ENCODE assay signal across 8 cellular contexts in genomic region chr9:136944094-136944518, GRCh38. TPM values are rescaled to one million over a fixed set of nuclear protein-coding genes. Genes with fewer than 3 reads are reported as not detected.
DNase-seq lines count a peak whose midpoint lies in the region; ATAC-seq and TF ChIP-seq lines count a peak whose summit lies in the region.

No MANE protein-coding gene starts in this region.

- H4K20me1 ChIP-seq in fibroblast of lung (ENCODE audit: control insufficient read depth, extremely low read depth, insufficient read depth, low read length) = no peaks in the 10 kb centered on the region

- H3K27ac ChIP-seq in fibroblast of lung (ENCODE audit: insufficient read depth, low read length) (peak overlapping the region; percentile 85), neuronal stem cell (replicated peaks; ENCODE audit: low read length) (peak overlapping the region; percentile 72)

- peaks cover 4% of the 10 kb centered on the region for H3K4me1 Mint-ChIP-seq in T-helper 17 cell

- H3K9ac ChIP-seq in fibroblast of lung (ENCODE audit: insufficient read depth, low read length) (peak overlapping the region; percentile 80), neuronal stem cell (ENCODE audit: low read depth, low read length, poor library complexity) (peak overlapping the region; percentile 97)

- H3K36me3 ChIP-seq in fibroblast of lung (ENCODE audit: control insufficient read depth, insufficient read depth, low read length) (peaks cover 38% of the 10 kb centered on the region), neuronal stem cell (replicated peaks in 1 of 2; ENCODE audit: control insufficient read depth in 2 of 2, insufficient read depth in 2 of 2, low read length in 2 of 2) (peaks cover 35 to 43% of the 10 kb centered on the region in 2 donors)

- peak overlapping the region; percentile 87 for H2BK5ac ChIP-seq in neuronal stem cell (ENCODE audit: low read length)

- peak overlapping the region; percentile 84 for H3K14ac ChIP-seq in neuronal stem cell (ENCODE audit: low read length)

- TF ChIP-seq CTCF in AG10803 (conservative IDR thresholded peaks at IDR 0.05; ENCODE audit: low read length) (no peak), fibroblast of lung (conservative IDR thresholded peaks at IDR 0.05 in 1 of 2, IDR thresholded peaks at IDR 0.05 in 1 of 2; ENCODE audit: low read depth in 1 of 2, low read length in 2 of 2) (no peak)

- peak overlapping the region; percentile 17 for H4K8ac ChIP-seq in neuronal stem cell (ENCODE audit: low read depth, low read length)

- peak overlapping the region; percentile 77 for H3K4me3 ChIP-seq in AG10803 (ENCODE audit: low read length)
- H3K4me3 ChIP-seq in fibroblast of lung (replicated peaks in 1 of 4; ENCODE audit: control extremely low read depth in 1 of 4, insufficient read depth in 1 of 4, low read depth in 3 of 4, low read length in 4 of 4) = peak overlapping the region; percentile 61 to 90 (median 84)
- peak overlapping the region; percentile 92 to 96 for H3K4me3 ChIP-seq in neuronal stem cell (ENCODE audit: low read length in 2 of 2)

- H3K36me3 Mint-ChIP-seq in T-helper 17 cell (ENCODE audit: low read depth) = peaks cover 4% of the 10 kb centered on the region

- H3K18ac ChIP-seq in neuronal stem cell (ENCODE audit: low read length) = peak overlapping the region; percentile 97

- no peak overlapping the region for H4K91ac ChIP-seq in neuronal stem cell (ENCODE audit: low read depth, low read length, poor library complexity)

- peak; percentile 28 for ATAC-seq in GM18858 (IDR thresholded peaks at IDR 0.05; ENCODE audit: unreplicated experiment)
- peak; percentile 25 for ATAC-seq in HG03139 (IDR thresholded peaks at IDR 0.05; ENCODE audit: unreplicated experiment)
- peak; percentile 40 for ATAC-seq in T-helper 17 cell
- ATAC-seq in HG02678 (IDR thresholded peaks at IDR 0.05; ENCODE audit: unreplicated experiment) = no peak

- H3K79me2 ChIP-seq in fibroblast of lung (ENCODE audit: control insufficient read depth, insufficient read depth, low read length) = peaks cover 23% of the 10 kb centered on the region

- H3K4me1 ChIP-seq in fibroblast of lung (ENCODE audit: control insufficient read depth, extremely low read depth, insufficient read depth, low read length) (peaks cover 2% of the 10 kb centered on the region), neuronal stem cell (ENCODE audit: control insufficient read depth in 2 of 2, insufficient read depth in 1 of 2, low read depth in 1 of 2, low read length in 2 of 2) (peaks cover 8% of the 10 kb centered on the region in 2 donors)

- no peak overlapping the region for H3K4ac ChIP-seq in neuronal stem cell (ENCODE audit: low read length)

- DNase-seq in AG10803 (ENCODE audit: low read depth) (peak; percentile 63), T-helper 17 cell (no peak), fibroblast of lung (ENCODE audit: low read depth in 2 of 2) (peak; percentile 47 to 61), neuronal stem cell (ENCODE audit: low spot score) (no peak), NCI-H2196 (lab: John Stamatoyannopoulos, UW; ENCODE audit: unreplicated experiment) (no peak)

- H3K79me1 ChIP-seq in neuronal stem cell (ENCODE audit: low read depth, low read length) = peaks cover 20% of the 10 kb centered on the region

- no peak overlapping the region for H2BK12ac ChIP-seq in neuronal stem cell (ENCODE audit: low read length)

- H3K4me3 Mint-ChIP-seq in T-helper 17 cell = peak overlapping the region; percentile 85

- no peak overlapping the region for H2BK120ac ChIP-seq in neuronal stem cell (ENCODE audit: low read depth, low read length)

- H2AFZ ChIP-seq in fibroblast of lung (ENCODE audit: low read length) (no peak overlapping the region), neuronal stem cell (ENCODE audit: low read length) (peak overlapping the region; percentile 84)

- H3K27me3 ChIP-seq in fibroblast of lung (ENCODE audit: control insufficient read depth, insufficient read depth, low read length) = no peaks in the 10 kb centered on the region
- no peaks in the 10 kb centered on the region for H3K27me3 ChIP-seq in neuronal stem cell (ENCODE audit: control insufficient read depth in 3 of 3, insufficient read depth in 3 of 3, low read depth in 1 of 3, low read length in 3 of 3)

- no peak overlapping the region for H2BK15ac ChIP-seq in neuronal stem cell (ENCODE audit: low read length)

- no peak overlapping the region for H3K27ac Mint-ChIP-seq in T-helper 17 cell

- peak overlapping the region; percentile 97 for H3K23ac ChIP-seq in neuronal stem cell (ENCODE audit: low read depth, low read length, poor library complexity)

- H3K9me3 ChIP-seq in T-helper 17 cell (ENCODE audit: control insufficient read depth, low read length, poor library complexity, severe bottlenecking) (no peaks in the 10 kb centered on the region), fibroblast of lung (ENCODE audit: control insufficient read depth, insufficient read depth, low read depth, low read length) (no peaks in the 10 kb centered on the region), neuronal stem cell (replicated peaks in 1 of 2; ENCODE audit: control insufficient read depth in 2 of 2, insufficient read depth in 1 of 2, low read depth in 1 of 2, low read length in 2 of 2) (peaks cover 0 to 2% of the 10 kb centered on the region in 2 donors)

- peak overlapping the region; percentile 84 for H2AK5ac ChIP-seq in neuronal stem cell (ENCODE audit: low read depth, low read length)

- H3K27me3 Mint-ChIP-seq in T-helper 17 cell = no peaks in the 10 kb centered on the region

- H3K4me2 ChIP-seq in fibroblast of lung (ENCODE audit: extremely low read depth, insufficient read depth, low read length) (peak overlapping the region; percentile 88), neuronal stem cell (ENCODE audit: insufficient read depth, low read length, poor library complexity, severe bottlenecking) (peak overlapping the region; percentile 91)

- no CpG with 5 or more reads among the region's 55 CpGs for WGBS in neuronal stem cell (ENCODE audit: extremely low coverage in 2 of 2, insufficient read length in 2 of 2, insufficient replicate concordance in 1 of 2), 2 donors

RNA-seq across cellular contexts. Expression of gene FBXW5, which starts 0.4 kb away (rescaled TPM):
- total RNA-seq in T-helper 17 cell (10 to 100 TPM; 84.3 to 88.4 TPM), fibroblast of lung (136 and 166 TPM in 2 replicates)
- polyA plus RNA-seq in fibroblast of lung = 31.3 and 39.9 TPM in 2 replicates
- 56.6 and 83.9 TPM in 2 replicates for polyA plus RNA-seq in fibroblast of lung (2012)
- polyA minus RNA-seq in fibroblast of lung (ENCODE audit: low replicate concordance) = 75.4 and 113 TPM in 2 replicates
- 33.3 TPM for polyA plus RNA-seq in neuronal stem cell (2013, experiment 1 of 2)
- polyA plus RNA-seq in neuronal stem cell (2013, experiment 2 of 2) = 31.2 TPM

RNA-seq across cellular contexts. Expression of gene C8G, which starts 0.9 kb away (rescaled TPM):
- 1 to 10 TPM; 1.4 to 2.7 TPM for total RNA-seq in T-helper 17 cell
- total RNA-seq in fibroblast of lung = 1.2 TPM in 1 of 2 replicates, not detected in the other
- polyA plus RNA-seq in fibroblast of lung = 0.40 TPM in 1 of 2 replicates, not detected in the other
- polyA plus RNA-seq in fibroblast of lung (2012) = 0.31 TPM in 1 of 2 replicates, not detected in the other
- not detected in 2 replicates for polyA minus RNA-seq in fibroblast of lung (ENCODE audit: low replicate concordance)
- polyA plus RNA-seq in neuronal stem cell (2013, experiment 1 of 2) = 0.31 TPM
- polyA plus RNA-seq in neuronal stem cell (2013, experiment 2 of 2) = 0.22 TPM

RNA-seq across cellular contexts. Expression of gene LCN12, which starts 8.0 kb away (rescaled TPM):
- total RNA-seq in T-helper 17 cell (1 to 10 TPM; 2.6 to 4.2 TPM), fibroblast of lung (0.17 TPM in 1 of 2 replicates, not detected in the other)
- 0.02 TPM in 1 of 2 replicates, not detected in the other for polyA plus RNA-seq in fibroblast of lung
- not detected in 2 replicates for polyA plus RNA-seq in fibroblast of lung (2012)
- not detected in 2 replicates for polyA minus RNA-seq in fibroblast of lung (ENCODE audit: low replicate concordance)
- polyA plus RNA-seq in neuronal stem cell (2013, experiment 1 of 2) = 0.07 TPM
- 0.12 TPM for polyA plus RNA-seq in neuronal stem cell (2013, experiment 2 of 2)

RNA-seq across cellular contexts. Expression of gene PTGDS, which starts 33.2 kb away (rescaled TPM):
- total RNA-seq in T-helper 17 cell (100 to 1,000 TPM in 1 of 2 donors, 10 to 100 TPM in 1; 21.4 to 166 TPM), fibroblast of lung (89.9 and 90.3 TPM in 2 replicates)
- 2.0 and 4.9 TPM in 2 replicates for polyA plus RNA-seq in fibroblast of lung
- 9.8 and 13.0 TPM in 2 replicates for polyA plus RNA-seq in fibroblast of lung (2012)
- 0.52 and 1.5 TPM in 2 replicates for polyA minus RNA-seq in fibroblast of lung (ENCODE audit: low replicate concordance)
- polyA plus RNA-seq in neuronal stem cell (2013, experiment 1 of 2) = 0.33 TPM
- polyA plus RNA-seq in neuronal stem cell (2013, experiment 2 of 2) = 0.42 TPM

RNA-seq across cellular contexts. Expression of gene LCNL1, which starts 38.7 kb away (rescaled TPM):
- total RNA-seq in T-helper 17 cell (1 to 10 TPM in 1 of 2 donors, under 1 TPM in 1; 0.96 to 2.9 TPM), fibroblast of lung (3.3 and 6.3 TPM in 2 replicates)
- polyA plus RNA-seq in fibroblast of lung = 0.75 and 1.4 TPM in 2 replicates
- polyA plus RNA-seq in fibroblast of lung (2012) = 0.28 and 0.51 TPM in 2 replicates
- 3.3 TPM in 1 of 2 replicates, not detected in the other for polyA minus RNA-seq in fibroblast of lung (ENCODE audit: low replicate concordance)
- 0.07 TPM for polyA plus RNA-seq in neuronal stem cell (2013, experiment 1 of 2)
- polyA plus RNA-seq in neuronal stem cell (2013, experiment 2 of 2) = 0.07 TPM

Comparison
In these comparisons a context has a peak if more than half of its experiments do, and no peak if none do; other contexts are left out.
1. DNase-seq: peak in AG10803 (single experiment) and fibroblast of lung (2 of 2); none in T-helper 17 cell (0 of 3), neuronal stem cell (single experiment) and NCI-H2196 (single experiment).
2. Peak in every context shown above with its lines, with median percentiles within 50 percentile points of each other: H3K4me3 ChIP-seq.